Comparison of ENCODE assay signal across 17 cellular contexts in genomic region chr11:124077266-124077665, GRCh38. TPM values are rescaled to one million over a fixed set of nuclear protein-coding genes. Genes with fewer than 3 reads are reported as not detected.
A peak's percentile ranks its signal among the peaks of the same experiment; 100 is the strongest.
DNase-seq lines count a peak whose midpoint lies in the region; ATAC-seq and TF ChIP-seq lines count a peak whose summit lies in the region.
"Had no signal": no experiment of that assay in that cellular context is flagged by ENCODE, and none has a peak within 500 bp of the region (broad histone marks: within the 10 kb centered on the region; RNA-seq: fewer than 3 reads in every experiment).

No MANE protein-coding gene starts in this region.

- H3K9ac ChIP-seq in endodermal cell (ENCODE audit: extremely low read depth, low read length, poor library complexity, severe bottlenecking), result no peak overlapping the region

- H3K36me3 Mint-ChIP-seq in activated T-cell treated with anti-CD3 and anti-CD28 coated beads, Interleukin-2, amount 50 U/mL, for 4 hours (ENCODE audit: insufficient read depth), result no peaks in the 10 kb centered on the region
- H3K36me3 Mint-ChIP-seq in T-helper 17 cell (ENCODE audit: low read depth), result peaks cover 7% of the 10 kb centered on the region
- no peaks in the 10 kb centered on the region for H3K36me3 Mint-ChIP-seq in endodermal cell (ENCODE audit: low read depth)
- H3K36me3 Mint-ChIP-seq: CD4-positive, CD25-positive, alpha-beta regulatory T cell; IgD-negative memory B cell had no signal

- peaks cover 19% of the 10 kb centered on the region for H3K27me3 Mint-ChIP-seq in activated T-cell treated with anti-CD3 and anti-CD28 coated beads, Interleukin-2, amount 50 U/mL, for 4 hours (ENCODE audit: low read depth)
- H3K27me3 Mint-ChIP-seq in T-helper 17 cell (peaks cover 79% of the 10 kb centered on the region), endodermal cell (ENCODE audit: insufficient read depth) (peaks cover 2% of the 10 kb centered on the region)

- no peak for ATAC-seq in activated T-cell treated with anti-CD3 and anti-CD28 coated beads, Interleukin-2, amount 50 U/mL, for 4 hours
- ATAC-seq in T-helper 17 cell (no peak), HG03139 (IDR thresholded peaks at IDR 0.05; ENCODE audit: unreplicated experiment) (no peak)

- peaks cover 4% of the 10 kb centered on the region for H3K4me1 Mint-ChIP-seq in activated T-cell treated with anti-CD3 and anti-CD28 coated beads, Interleukin-2, amount 50 U/mL, for 4 hours (ENCODE audit: low read depth)
- H3K4me1 Mint-ChIP-seq in T-helper 17 cell, result peaks cover 4% of the 10 kb centered on the region
- peaks cover 17% of the 10 kb centered on the region for H3K4me1 Mint-ChIP-seq in endodermal cell

- H3K36me3 ChIP-seq in endodermal cell (ENCODE audit: control insufficient read depth, insufficient read depth, low read length) (no peaks in the 10 kb centered on the region), left ventricle myocardium inferior (no peaks in the 10 kb centered on the region)
- H3K36me3 ChIP-seq: BLaER1 treated with 17β-estradiol and CSF1 and Interleukin-3, amounts not matched to agents 10 nM and 100 nM had no signal

- H3K27me3 ChIP-seq in endodermal cell (ENCODE audit: control insufficient read depth, insufficient read depth, low read length, poor library complexity, severe bottlenecking) (no peaks in the 10 kb centered on the region), left ventricle myocardium inferior (ENCODE audit: low read depth) (peaks cover 83% of the 10 kb centered on the region)

- DNase-seq in activated T-cell treated with anti-CD3 and anti-CD28 coated beads, Interleukin-2, amount 50 U/mL, for 4 hours, result no peak
- DNase-seq in activated T-cell treated with anti-CD3 and anti-CD28 coated beads for 4 hours, result no peak
- DNase-seq in T-helper 17 cell, result no peak
- no peak for DNase-seq in endodermal cell
- DNase-seq in left ventricle myocardium inferior, result no peak
- no peak for DNase-seq in stimulated activated CD4-positive, alpha-beta T cell treated with anti-CD3 and anti-CD28 coated beads, Interleukin-2, amount 100 ng/mL, for 24 hours
- DNase-seq: 8988T; AML-193; Calu3; CD4-positive, CD25-positive, alpha-beta regulatory T cell; DMS 273 treated with DMSO at 0.1 percent for 48 hours; H7 had no signal

- H3K4me1 ChIP-seq in endodermal cell (ENCODE audit: control insufficient read depth, insufficient read depth, low read length), result no peaks in the 10 kb centered on the region
- H3K4me1 ChIP-seq in left ventricle myocardium inferior, result peaks cover 10% of the 10 kb centered on the region

- H3K27ac ChIP-seq in endodermal cell (ENCODE audit: low read depth, low read length) (no peak overlapping the region), left ventricle myocardium inferior (replicated peaks) (no peak overlapping the region)
- H3K27ac ChIP-seq: BLaER1 treated with 17β-estradiol and CSF1 and Interleukin-3, amounts not matched to agents 10 nM and 100 nM had no signal

- H3K4me3 Mint-ChIP-seq in activated T-cell treated with anti-CD3 and anti-CD28 coated beads, Interleukin-2, amount 50 U/mL, for 4 hours, result peak overlapping the region; percentile 24
- H3K4me3 Mint-ChIP-seq in T-helper 17 cell (peak overlapping the region; percentile 79), endodermal cell (peak overlapping the region; percentile 14)

- no peaks in the 10 kb centered on the region for H3K9me3 ChIP-seq in T-helper 17 cell (ENCODE audit: control insufficient read depth, low read length, poor library complexity, severe bottlenecking)
- no peaks in the 10 kb centered on the region for H3K9me3 ChIP-seq in endodermal cell (ENCODE audit: control insufficient read depth, low read length)
- H3K9me3 ChIP-seq in left ventricle myocardium inferior (replicated peaks), result no peaks in the 10 kb centered on the region
- H3K9me3 ChIP-seq: BLaER1 treated with 17β-estradiol and CSF1 and Interleukin-3, amounts not matched to agents 10 nM and 100 nM had no signal

- H3K27ac Mint-ChIP-seq in T-helper 17 cell, result no peak overlapping the region
- H3K27ac Mint-ChIP-seq in endodermal cell, result no peak overlapping the region
- H3K27ac Mint-ChIP-seq: IgD-negative memory B cell had no signal

- TF ChIP-seq CTCF in endodermal cell (conservative IDR thresholded peaks at IDR 0.05) (no peak), left ventricle myocardium inferior (IDR thresholded peaks at IDR 0.05; ENCODE audit: borderline replicate concordance) (no peak)

- H3K4me3 ChIP-seq in endodermal cell (ENCODE audit: low read length) (no peak overlapping the region), left ventricle myocardium inferior (no peak overlapping the region)

- intact Hi-C loops in left ventricle myocardium inferior (cut with micrococcal nuclease), result no loop called here

- 100% methylated on average over 1 of the region's 1 CpG for WGBS in endodermal cell (ENCODE audit: insufficient coverage in 1 of 2, insufficient read length in 1 of 2), 2 experiments

- H3K9me3 Mint-ChIP-seq in activated T-cell treated with anti-CD3 and anti-CD28 coated beads, Interleukin-2, amount 50 U/mL, for 4 hours, result no peaks in the 10 kb centered on the region
- no peaks in the 10 kb centered on the region for H3K9me3 Mint-ChIP-seq in endodermal cell
- H3K9me3 Mint-ChIP-seq: CD4-positive, CD25-positive, alpha-beta regulatory T cell; IgD-negative memory B cell had no signal

RNA-seq across cellular contexts. Expression of gene OR10G7, which starts 36.1 kb away (rescaled TPM):
- total RNA-seq in activated T-cell treated with anti-CD3 and anti-CD28 coated beads, Interleukin-2, amount 50 U/mL, for 4 hours, result not detected
- not detected for total RNA-seq in T-helper 17 cell
- total RNA-seq in endodermal cell, result not detected
- polyA plus RNA-seq in endodermal cell (2013, experiment 1 of 2), result not detected
- not detected for polyA plus RNA-seq in endodermal cell (2013, experiment 2 of 2)
- total RNA-seq in left ventricle myocardium inferior, result not detected
- total RNA-seq: Calu3; CD4-positive, CD25-positive, alpha-beta regulatory T cell; Daoy; H7; HT1080 had no signal
- polyA plus RNA-seq: CD4-positive, CD25-positive, alpha-beta regulatory T cell; IgD-negative memory B cell had no signal

RNA-seq across cellular contexts. Expression of gene VWA5A, which starts 38.0 kb away (rescaled TPM):
- total RNA-seq in activated T-cell treated with anti-CD3 and anti-CD28 coated beads, Interleukin-2, amount 50 U/mL, for 4 hours, result 1 to 10 TPM; 1.5 to 1.8 (median 1.7) TPM
- total RNA-seq in T-helper 17 cell, result 1 to 10 TPM; 4.7 to 5.4 TPM
- 10 to 100 TPM; 38.3 to 65.4 TPM for total RNA-seq in endodermal cell
- polyA plus RNA-seq in endodermal cell (2013, experiment 1 of 2), result 20.8 TPM
- 18.0 TPM for polyA plus RNA-seq in endodermal cell (2013, experiment 2 of 2)
- 4.6 TPM for total RNA-seq in left ventricle myocardium inferior

RNA-seq across cellular contexts. Expression of gene OR10G8, which starts 50.7 kb away (rescaled TPM):
- total RNA-seq in activated T-cell treated with anti-CD3 and anti-CD28 coated beads, Interleukin-2, amount 50 U/mL, for 4 hours, result not detected
- total RNA-seq in T-helper 17 cell (not detected), endodermal cell (not detected), left ventricle myocardium inferior (not detected)
- polyA plus RNA-seq in endodermal cell (2013, experiment 1 of 2), result not detected
- polyA plus RNA-seq in endodermal cell (2013, experiment 2 of 2), result not detected
- total RNA-seq: Calu3; CD4-positive, CD25-positive, alpha-beta regulatory T cell; Daoy; H7; HT1080 had no signal
- polyA plus RNA-seq: CD4-positive, CD25-positive, alpha-beta regulatory T cell; IgD-negative memory B cell had no signal

RNA-seq across cellular contexts. Expression of gene OR10G9, which starts 54.5 kb away (rescaled TPM):
- total RNA-seq in activated T-cell treated with anti-CD3 and anti-CD28 coated beads, Interleukin-2, amount 50 U/mL, for 4 hours, result not detected
- not detected for total RNA-seq in T-helper 17 cell
- not detected for total RNA-seq in endodermal cell
- polyA plus RNA-seq in endodermal cell (2013, experiment 1 of 2), result not detected
- polyA plus RNA-seq in endodermal cell (2013, experiment 2 of 2), result not detected
- total RNA-seq in left ventricle myocardium inferior, result not detected
- total RNA-seq: Calu3; CD4-positive, CD25-positive, alpha-beta regulatory T cell; Daoy; H7; HT1080 had no signal
- polyA plus RNA-seq: CD4-positive, CD25-positive, alpha-beta regulatory T cell; IgD-negative memory B cell had no signal

Comparison
In these comparisons a context has a peak if more than half of its experiments do, and no peak if none do; other contexts are left out.
1. H3K4me3 Mint-ChIP-seq: peak in every context shown above with its lines; median percentile 79 in T-helper 17 cell; 24 in activated T-cell treated with anti-CD3 and anti-CD28 coated beads, Interleukin-2, amount 50 U/mL, for 4 hours; 14 in endodermal cell.